Comparison of ENCODE assay signal across 1 cellular context in genomic region chr10:98528785-98529183, GRCh38.
TF ChIP-seq lines count a peak whose summit lies in the region.

No MANE protein-coding gene starts in this region.

TF ChIP-seq in endothelial cell of umbilical vein, 7 proteins besides CTCF, POLR2A, EP300 and RAD21 (continued from another document):
- TF ChIP-seq EZH2 (IDR thresholded peaks at IDR 0.05; ENCODE audit: borderline replicate concordance, low read depth, low read length, severe bottlenecking): no peak
